ENCODE assay signal across 1 cellular context in genomic region chr6:11268978-11269377, GRCh38.
TF ChIP-seq lines count a peak whose summit lies in the region.

No MANE protein-coding gene starts in this region.

TF ChIP-seq in A549, 52 proteins besides CTCF, POLR2A, EP300 and RAD21 (continued from another document):
- TF ChIP-seq BCL3 (IDR thresholded peaks at IDR 0.05) (no peak), CHD2 (IDR thresholded peaks at IDR 0.05; ENCODE audit: low read length, partially characterized antibody) (no peak), PBX3 (IDR thresholded peaks at IDR 0.05) (no peak), REST (IDR thresholded peaks at IDR 0.05) (no peak), MYC (IDR thresholded peaks at IDR 0.05; ENCODE audit: borderline replicate concordance, low read length) (no peak), RARB (CRISPR knock-in tag; IDR thresholded peaks at IDR 0.05) (no peak), GATA3 (IDR thresholded peaks at IDR 0.05; ENCODE audit: borderline replicate concordance) (no peak), FOSL2 (IDR thresholded peaks at IDR 0.05) (no peak), FOSL2 (CRISPR knock-in tag; IDR thresholded peaks at IDR 0.05) (no peak), NFE2L2 (conservative IDR thresholded peaks at IDR 0.05; ENCODE audit: low read length) (no peak)
